In the genomic region with DNA sequence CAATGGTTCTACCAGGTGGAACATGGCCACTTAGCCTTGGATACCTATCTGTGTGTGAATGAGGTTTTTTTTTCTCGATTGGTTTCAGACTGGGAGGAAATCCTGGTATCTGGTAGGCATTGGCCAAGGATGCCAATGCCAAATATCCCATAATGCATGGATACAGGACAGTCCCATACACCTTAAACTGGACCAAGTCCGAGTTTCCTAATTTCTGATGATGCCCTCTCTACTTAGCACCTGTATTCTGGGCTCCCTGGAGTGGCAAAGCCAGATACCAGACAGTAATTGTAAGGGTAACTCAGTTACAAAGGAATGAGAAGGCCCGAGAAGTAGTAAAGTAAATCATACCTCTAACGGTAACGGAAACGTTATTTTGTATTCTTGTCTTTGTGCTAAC, we compare ENCODE assay signal across 27 cellular contexts.
"Had no signal": no experiment of that assay in that cellular context is flagged by ENCODE, and none has a peak within 500 bp of the region (broad histone marks: within the 10 kb centered on the region; RNA-seq: fewer than 3 reads in every experiment).

No MANE protein-coding gene starts in this region.

- FAIRE-seq: endothelial cell of umbilical vein, islet of Langerhans had no signal

- DNase-seq: dermis blood vessel endothelial cell; effector memory CD4-positive, alpha-beta T cell; foreskin keratinocyte; glutamatergic neuron; heart right ventricle; hippocampal formation; left cardiac atrium; left lung; naive thymus-derived CD8-positive, alpha-beta T cell; nephron progenitor cell; nucleus accumbens; ovary; posterior cingulate gyrus; psoas muscle; right cardiac atrium; spleen; stimulated activated CD4-positive, alpha-beta T cell treated with anti-CD3 and anti-CD28 coated beads, Interleukin-4, amount 100 ng/mL, for 4 hours; stimulated activated naive CD8-positive, alpha-beta T cell treated with anti-CD3 and anti-CD28 coated beads, Interleukin-15, amount 100 ng/mL, for 72 hours; trophoblast cell had no signal

- H3K36me3 ChIP-seq: ovary had no signal

- H3K27ac ChIP-seq: coronary artery, esophagus muscularis mucosa, foreskin keratinocyte, heart right ventricle, left lung, ovary, psoas muscle, skin epidermis, spleen, suprapubic skin, vagina had no signal

- ATAC-seq: foreskin keratinocyte; heart right ventricle; left cardiac atrium; left lung; naive thymus-derived CD8-positive, alpha-beta T cell; psoas muscle; right cardiac atrium; stimulated activated memory B cell treated with anti-CD40 and anti-IgM and Interleukin-4, amounts not matched to agents 10 μg/mL and 1 μg/mL and 100 μg/mL, for 72 hours; stimulated activated naive CD8-positive, alpha-beta T cell treated with anti-CD3 and anti-CD28 coated beads, Interleukin-15, amount 100 ng/mL, for 72 hours had no signal

- H3K27me3 Mint-ChIP-seq: naive thymus-derived CD8-positive, alpha-beta T cell; stimulated activated memory B cell treated with anti-CD40 and anti-IgM and Interleukin-4, amounts not matched to agents 10 μg/mL and 1 μg/mL and 100 μg/mL, for 72 hours; stimulated activated naive CD8-positive, alpha-beta T cell treated with anti-CD3 and anti-CD28 coated beads, Interleukin-15, amount 100 ng/mL, for 72 hours had no signal

- H3K4me3 Mint-ChIP-seq: naive thymus-derived CD8-positive, alpha-beta T cell; nephron progenitor cell; stimulated activated memory B cell treated with anti-CD40 and anti-IgM and Interleukin-4, amounts not matched to agents 10 μg/mL and 1 μg/mL and 100 μg/mL, for 72 hours; stimulated activated naive CD8-positive, alpha-beta T cell treated with anti-CD3 and anti-CD28 coated beads, Interleukin-15, amount 100 ng/mL, for 72 hours had no signal

- H3K9me3 ChIP-seq: esophagus muscularis mucosa, heart right ventricle, left lung, ovary, psoas muscle, spleen, suprapubic skin, vagina had no signal

- H3K27me3 ChIP-seq: esophagus muscularis mucosa, foreskin keratinocyte, heart right ventricle, left lung, ovary, spleen, suprapubic skin, vagina had no signal

- H3K4me3 ChIP-seq: coronary artery, esophagus muscularis mucosa, heart right ventricle, left lung, ovary, psoas muscle, skin epidermis, spleen, suprapubic skin, vagina had no signal

- H3K4me1 ChIP-seq: foreskin keratinocyte, psoas muscle, suprapubic skin had no signal

- H3K9me3 Mint-ChIP-seq: naive thymus-derived CD8-positive, alpha-beta T cell; nephron progenitor cell; stimulated activated memory B cell treated with anti-CD40 and anti-IgM and Interleukin-4, amounts not matched to agents 10 μg/mL and 1 μg/mL and 100 μg/mL, for 72 hours; stimulated activated naive CD8-positive, alpha-beta T cell treated with anti-CD3 and anti-CD28 coated beads, Interleukin-15, amount 100 ng/mL, for 72 hours had no signal

- H3K27ac Mint-ChIP-seq: nephron progenitor cell; stimulated activated memory B cell treated with anti-CD40 and anti-IgM and Interleukin-4, amounts not matched to agents 10 μg/mL and 1 μg/mL and 100 μg/mL, for 72 hours; stimulated activated naive CD8-positive, alpha-beta T cell treated with anti-CD3 and anti-CD28 coated beads, Interleukin-15, amount 100 ng/mL, for 72 hours had no signal
